7 cellular contexts compared by ENCODE assay signal in the genomic region with DNA sequence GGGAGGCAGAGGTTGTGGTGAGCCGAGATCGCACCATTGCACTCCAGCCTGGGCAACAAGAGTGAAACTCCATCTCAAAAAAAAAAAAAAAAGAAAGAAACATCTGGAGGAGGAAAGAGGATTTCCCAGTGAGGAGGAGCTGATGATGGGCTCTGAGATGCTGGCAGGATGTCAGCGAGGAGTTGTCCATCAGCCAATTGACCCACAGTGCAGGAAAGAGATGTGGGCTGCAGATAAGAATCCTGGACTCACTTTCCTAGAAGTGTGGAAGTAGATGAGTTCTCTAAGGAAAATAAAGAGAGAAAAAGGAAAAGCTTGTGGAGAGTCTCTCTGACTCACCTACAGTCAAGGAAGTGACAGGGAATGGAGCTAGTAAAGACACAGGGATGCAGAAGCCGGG. TPM values are rescaled to one million over a fixed set of nuclear protein-coding genes. Genes with fewer than 3 reads are reported as not detected.
"Had no signal": no experiment of that assay in that cellular context is flagged by ENCODE, and none has a peak within 500 bp of the region (broad histone marks: within the 10 kb centered on the region; RNA-seq: fewer than 3 reads in every experiment).

No MANE protein-coding gene starts in this region.

- DNase-seq: H9, HCEC 1CT, IMR-90 had no signal

- H3K4me2 ChIP-seq: GM23338 had no signal

- H2AFZ ChIP-seq: GM23338 had no signal

- H3K4me3 ChIP-seq: GM23338, K562 had no signal

- ATAC-seq: GM23338, K562 had no signal

- H3K27ac ChIP-seq: HL-60 had no signal

RNA-seq across cellular contexts. Expression of a gene that starts 9.7 kb away (rescaled TPM):
- total RNA-seq: GM23338, H1, H9, IMR-90, K562 had no signal
- polyA plus RNA-seq: GM23338, H1, IMR-90, K562 had no signal
